In genomic region chr9:27442464-27442863, GRCh38 we compare ENCODE assay signal across 22 cellular contexts.
DNase-seq lines count a peak whose midpoint lies in the region; ATAC-seq and TF ChIP-seq lines count a peak whose summit lies in the region.
"Had no signal": no experiment of that assay in that cellular context is flagged by ENCODE, and none has a peak within 500 bp of the region (broad histone marks: within the 10 kb centered on the region; RNA-seq: fewer than 3 reads in every experiment).

No MANE protein-coding gene starts in this region.

- TF ChIP-seq CTCF in mammary epithelial cell (conservative IDR thresholded peaks at IDR 0.05 in 1 of 2, IDR thresholded peaks at IDR 0.05 in 1 of 2; ENCODE audit: extremely low read depth in 1 of 2, insufficient read depth in 1 of 2, low read depth in 1 of 2, low read length in 2 of 2) (no peak), MCF 10A (IDR thresholded peaks at IDR 0.05; ENCODE audit: unreplicated experiment) (no peak), body of pancreas (IDR thresholded peaks at IDR 0.05) (no peak)

- H3K9ac ChIP-seq in mammary epithelial cell (ENCODE audit: insufficient read depth, low read length) (no peak overlapping the region), mucosa of rectum (ENCODE audit: low read depth in 1 of 2, low read length in 2 of 2) (no peak overlapping the region)

- 21% methylated on average over 4 of the region's 4 CpGs for whole genome bisulfite sequencing in mammary epithelial cell (ENCODE audit: low coverage, missing lambda C conversion rate)
- WGBS in body of pancreas, 2 donors = 41 to 46% methylated on average over 4 of the region's 4 CpGs

- BruUV-seq in mammary epithelial cell (replicated peaks; lab: Mats Ljungman, UMichigan) (no TSS peak), MCF 10A (replicated peaks; lab: Mats Ljungman, UMichigan) (no TSS peak)

- peak; percentile 52 for ATAC-seq in body of pancreas
- no peak for ATAC-seq in stimulated activated effector memory CD8-positive, alpha-beta T cell treated with anti-CD3 and anti-CD28 coated beads, Interleukin-12 subunit alpha, Interleukin-12 subunit beta, amount 100 ng/mL, for 72 hours
- ATAC-seq: PC-3 had no signal

- H3K4me1 ChIP-seq in mammary epithelial cell (ENCODE audit: insufficient read depth, low read length) = peaks cover 31% of the 10 kb centered on the region
- peaks cover 10% of the 10 kb centered on the region for H3K4me1 ChIP-seq in body of pancreas
- H3K4me1 ChIP-seq in mucosa of rectum (ENCODE audit: control insufficient read depth in 2 of 2, insufficient read depth in 2 of 2, low read length in 2 of 2) = peaks cover 13 to 28% of the 10 kb centered on the region in 2 donors

- H3K4me3 Mint-ChIP-seq in MCF 10A (ENCODE audit: unreplicated experiment) = no peak overlapping the region
- H3K4me3 Mint-ChIP-seq in stimulated activated effector memory CD8-positive, alpha-beta T cell treated with anti-CD3 and anti-CD28 coated beads, Interleukin-12 subunit alpha, Interleukin-12 subunit beta, amount 100 ng/mL, for 72 hours = no peak overlapping the region
- H3K4me3 Mint-ChIP-seq: activated CD4-positive, alpha-beta memory T cell treated with anti-CD3 and anti-CD28 coated beads for 36 hours; activated naive CD4-positive, alpha-beta T cell treated with anti-CD3 and anti-CD28 coated beads, Interleukin-2, amount 50 U/mL, for 24 hours; activated T-helper 17 cell treated with anti-CD3 and anti-CD28 coated beads, Interleukin-2, amount 50 U/mL, for 72 hours; CD4-positive, alpha-beta memory T cell; naive thymus-derived CD8-positive, alpha-beta T cell had no signal

- no peak overlapping the region for H3K4me3 ChIP-seq in mammary epithelial cell (replicated peaks in 1 of 3; ENCODE audit: insufficient read depth in 1 of 3, low read depth in 2 of 3, low read length in 3 of 3)
- no peak overlapping the region for H3K4me3 ChIP-seq in body of pancreas
- H3K4me3 ChIP-seq in mucosa of rectum (ENCODE audit: low read length in 2 of 2) = no peak overlapping the region
- H3K4me3 ChIP-seq: smooth muscle cell had no signal

- peaks cover 60% of the 10 kb centered on the region for H3K79me2 ChIP-seq in mammary epithelial cell (ENCODE audit: insufficient read depth, low read length)

- TF ChIP-seq POLR2A in body of pancreas (IDR thresholded peaks at IDR 0.05) (no peak), erythroblast (IDR thresholded peaks at IDR 0.05; ENCODE audit: low read length) (no peak)

- H3K27ac Mint-ChIP-seq in MCF 10A (ENCODE audit: low read depth, unreplicated experiment) = no peak overlapping the region
- no peak overlapping the region for H3K27ac Mint-ChIP-seq in stimulated activated effector memory CD8-positive, alpha-beta T cell treated with anti-CD3 and anti-CD28 coated beads, Interleukin-12 subunit alpha, Interleukin-12 subunit beta, amount 100 ng/mL, for 72 hours
- H3K27ac Mint-ChIP-seq: activated CD4-positive, alpha-beta memory T cell treated with anti-CD3 and anti-CD28 coated beads for 36 hours; activated naive CD4-positive, alpha-beta T cell treated with anti-CD3 and anti-CD28 coated beads, Interleukin-2, amount 50 U/mL, for 24 hours; activated T-helper 17 cell treated with anti-CD3 and anti-CD28 coated beads, Interleukin-2, amount 50 U/mL, for 72 hours; CD4-positive, alpha-beta memory T cell had no signal

- H3K4me2 ChIP-seq in mammary epithelial cell (ENCODE audit: insufficient read depth, low read depth, low read length) = peak overlapping the region; percentile 21
- H3K4me2 ChIP-seq: smooth muscle cell had no signal

- CTCF ChIA-PET in mammary epithelial cell (lab: Charles Lee; ENCODE audit: low non-redundant PET) = no interaction called here
- CTCF ChIA-PET in MCF 10A (lab: Yijun Ruan, JAX) = interaction anchor here (0.6 to 0.7 kb wide), 2 partner anchors 47 to 69 kb away, joined by 3 read pairs; no protein-coding TSS in a partner anchor

- peak overlapping the region; percentile 55 for H3K27ac ChIP-seq in mammary epithelial cell (ENCODE audit: insufficient read depth, low read depth, low read length)
- no peak overlapping the region for H3K27ac ChIP-seq in body of pancreas
- H3K27ac ChIP-seq in mucosa of rectum (ENCODE audit: low read depth in 2 of 2, low read length in 2 of 2) = peak overlapping the region; percentile 49 to 62

- dilution Hi-C loops in mammary epithelial cell (cut with HindIII; ENCODE audit: low sequenced_read_pairs) = no loop called here

- H3K27me3 ChIP-seq in mammary epithelial cell (ENCODE audit: insufficient read depth, low read length) = no peaks in the 10 kb centered on the region
- no peaks in the 10 kb centered on the region for H3K27me3 ChIP-seq in body of pancreas
- no peaks in the 10 kb centered on the region for H3K27me3 ChIP-seq in mucosa of rectum (ENCODE audit: control insufficient read depth in 2 of 2, insufficient read depth in 2 of 2, low read length in 2 of 2)

- H3K27me3 Mint-ChIP-seq in MCF 10A (ENCODE audit: insufficient read depth, unreplicated experiment) = no peaks in the 10 kb centered on the region
- H3K27me3 Mint-ChIP-seq: activated CD4-positive, alpha-beta memory T cell treated with anti-CD3 and anti-CD28 coated beads for 36 hours; activated naive CD4-positive, alpha-beta T cell treated with anti-CD3 and anti-CD28 coated beads, Interleukin-2, amount 50 U/mL, for 24 hours; activated T-helper 17 cell treated with anti-CD3 and anti-CD28 coated beads, Interleukin-2, amount 50 U/mL, for 72 hours; CD4-positive, alpha-beta memory T cell; naive thymus-derived CD8-positive, alpha-beta T cell had no signal

- H3K36me3 ChIP-seq in mammary epithelial cell (ENCODE audit: insufficient read depth, low read length) (peaks cover 2% of the 10 kb centered on the region), body of pancreas (replicated peaks in 1 of 2; ENCODE audit: insufficient read depth in 1 of 2, low read depth in 2 of 2) (no peaks in the 10 kb centered on the region), mucosa of rectum (ENCODE audit: control insufficient read depth in 2 of 2, insufficient read depth in 2 of 2, low read length in 2 of 2) (no peaks in the 10 kb centered on the region)

- H3K4me1 Mint-ChIP-seq in MCF 10A (ENCODE audit: insufficient read depth, unreplicated experiment) = peaks cover 14% of the 10 kb centered on the region
- H3K4me1 Mint-ChIP-seq in stimulated activated effector memory CD8-positive, alpha-beta T cell treated with anti-CD3 and anti-CD28 coated beads, Interleukin-12 subunit alpha, Interleukin-12 subunit beta, amount 100 ng/mL, for 72 hours = peaks cover 5% of the 10 kb centered on the region
- H3K4me1 Mint-ChIP-seq: activated naive CD4-positive, alpha-beta T cell treated with anti-CD3 and anti-CD28 coated beads, Interleukin-2, amount 50 U/mL, for 24 hours; activated T-helper 17 cell treated with anti-CD3 and anti-CD28 coated beads, Interleukin-2, amount 50 U/mL, for 72 hours; CD4-positive, alpha-beta memory T cell had no signal

- H3K9me3 Mint-ChIP-seq in MCF 10A (ENCODE audit: unreplicated experiment) = no peaks in the 10 kb centered on the region
- H3K9me3 Mint-ChIP-seq in stimulated activated effector memory CD8-positive, alpha-beta T cell treated with anti-CD3 and anti-CD28 coated beads, Interleukin-12 subunit alpha, Interleukin-12 subunit beta, amount 100 ng/mL, for 72 hours = no peaks in the 10 kb centered on the region
- H3K9me3 Mint-ChIP-seq: activated CD4-positive, alpha-beta memory T cell treated with anti-CD3 and anti-CD28 coated beads for 36 hours; activated naive CD4-positive, alpha-beta T cell treated with anti-CD3 and anti-CD28 coated beads, Interleukin-2, amount 50 U/mL, for 24 hours; naive thymus-derived CD8-positive, alpha-beta T cell had no signal

- no peak for DNase-seq in mammary epithelial cell
- no peak for DNase-seq in MCF 10A (ENCODE audit: unreplicated experiment)
- peak in 3 of 4 donors; percentile 12 to 53 (median 40) for DNase-seq in body of pancreas
- DNase-seq in erythroblast (lab: John Stamatoyannopoulos, UW) = no peak
- DNase-seq in SW 1271 (lab: John Stamatoyannopoulos, UW) = no peak
- no peak for DNase-seq in COLO829 (ENCODE audit: low spot score)
- no peak for DNase-seq in stimulated activated effector memory CD8-positive, alpha-beta T cell treated with anti-CD3 and anti-CD28 coated beads, Interleukin-12 subunit alpha, Interleukin-12 subunit beta, amount 100 ng/mL, for 72 hours (ENCODE audit: low spot score in 2 of 2)
- DNase-seq: 8988T; activated CD4-positive, alpha-beta memory T cell treated with anti-CD3 and anti-CD28 coated beads for 36 hours; activated CD8-positive, alpha-beta memory T cell treated with anti-CD3 and anti-CD28 coated beads, Interleukin-2, amount 50 U/mL, for 4 hours; CD4-positive, alpha-beta memory T cell; dermis blood vessel endothelial cell; GOT3; Kasumi-1; left cardiac atrium; naive thymus-derived CD8-positive, alpha-beta T cell; PC-3; SHP77 treated with DMSO at 0.1 percent for 48 hours had no signal

- intact Hi-C loops in mammary epithelial cell (cut with micrococcal nuclease) = no loop called here
- intact Hi-C loops in MCF 10A (cut with micrococcal nuclease) = no loop called here
- intact Hi-C loops in body of pancreas (cut with DNase I) = no loop called here

- H2AFZ ChIP-seq in mammary epithelial cell (ENCODE audit: low read depth, low read length) = peak overlapping the region; percentile 66

- in situ Hi-C loops in mammary epithelial cell (cut with MboI; ENCODE audit: low sequenced_read_pairs in 2 of 2) = no loop called here

- H4K20me1 ChIP-seq in mammary epithelial cell (ENCODE audit: insufficient read depth, low read length) = no peaks in the 10 kb centered on the region

- POLR2A ChIA-PET in MCF 10A (lab: Yijun Ruan, JAX) = interaction anchor here (0.6 to 1.0 kb wide), 2 partner anchors 8 to 23 kb away, joined by 3 read pairs; no protein-coding TSS in a partner anchor

- H3K36me3 Mint-ChIP-seq in MCF 10A (ENCODE audit: insufficient read depth, unreplicated experiment) = no peaks in the 10 kb centered on the region
- H3K36me3 Mint-ChIP-seq in stimulated activated effector memory CD8-positive, alpha-beta T cell treated with anti-CD3 and anti-CD28 coated beads, Interleukin-12 subunit alpha, Interleukin-12 subunit beta, amount 100 ng/mL, for 72 hours = no peaks in the 10 kb centered on the region
- H3K36me3 Mint-ChIP-seq: activated CD4-positive, alpha-beta memory T cell treated with anti-CD3 and anti-CD28 coated beads for 36 hours; CD4-positive, alpha-beta memory T cell had no signal

- no peaks in the 10 kb centered on the region for H3K9me3 ChIP-seq in mammary epithelial cell (replicated peaks; ENCODE audit: insufficient read depth, low read length)
- H3K9me3 ChIP-seq in body of pancreas = no peaks in the 10 kb centered on the region
- no peaks in the 10 kb centered on the region for H3K9me3 ChIP-seq in mucosa of rectum (ENCODE audit: control insufficient read depth in 2 of 2, low read length in 2 of 2)

Comparison
In these comparisons a context has a peak if more than half of its experiments do, and no peak if none do; other contexts are left out.
1. DNase-seq: peak in body of pancreas (3 of 4); none in mammary epithelial cell (single experiment), MCF 10A (single experiment), erythroblast (0 of 2), SW 1271 (0 of 2), COLO829 (single experiment) and stimulated activated effector memory CD8-positive, alpha-beta T cell treated with anti-CD3 and anti-CD28 coated beads, Interleukin-12 subunit alpha, Interleukin-12 subunit beta, amount 100 ng/mL, for 72 hours (0 of 2).
2. H3K27ac ChIP-seq: peak in mammary epithelial cell (single experiment) and mucosa of rectum (2 of 2); none in body of pancreas (0 of 4).